In the genomic region with DNA sequence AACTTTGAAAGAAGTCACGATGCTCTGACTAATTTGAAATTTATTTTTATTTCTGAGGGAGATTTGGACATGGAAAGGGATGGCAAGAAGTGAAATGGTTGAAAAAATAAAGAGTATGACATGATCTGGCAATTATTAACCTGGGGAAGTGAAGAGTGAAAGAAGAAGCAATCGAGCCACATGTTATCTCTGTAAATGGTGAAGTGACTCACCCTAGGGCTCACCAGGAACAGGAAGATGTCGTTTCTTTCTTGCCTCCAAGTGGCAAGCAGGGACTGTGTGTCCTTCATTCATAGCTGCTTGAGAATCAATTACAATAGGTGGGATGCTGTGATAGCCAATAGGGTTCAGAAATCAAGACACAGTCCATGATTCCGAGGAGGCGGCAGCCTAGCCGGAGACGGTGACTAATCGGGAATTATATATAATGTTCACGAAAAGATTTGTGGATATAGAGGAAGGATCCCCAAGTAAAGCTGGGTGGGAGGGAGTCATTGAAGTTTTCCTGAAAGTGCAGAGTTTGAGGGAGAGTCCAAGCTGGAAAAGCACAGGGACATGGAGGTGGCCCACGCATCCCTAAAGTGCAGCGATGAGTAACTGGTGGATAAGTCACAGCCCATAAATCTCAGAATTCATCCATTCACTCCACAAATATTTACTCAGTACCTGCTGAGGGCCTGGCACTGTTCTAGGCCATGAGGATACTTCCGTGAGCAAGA, we compare ENCODE assay signal across 2 cellular contexts.
TF ChIP-seq lines count a peak whose summit lies in the region.

No MANE protein-coding gene starts in this region.

TF ChIP-seq in HEK293, 187 proteins besides CTCF, POLR2A, EP300 and RAD21 (continued from another document and continues in another):
- TF ChIP-seq ZNF398 (tag by site-specific recombination; IDR thresholded peaks at IDR 0.05) (peak; percentile 31; the same call in 1 of the 2 replicates), ZNF639 (tag by site-specific recombination; IDR thresholded peaks at IDR 0.05) (peak; percentile 80), OSR2 (tag by site-specific recombination; IDR thresholded peaks at IDR 0.05) (peak; percentile 58), ZNF394 (tag by site-specific recombination; IDR thresholded peaks at IDR 0.05; ENCODE audit: borderline replicate concordance) (0 out of 2 replicates have a peak, but pooled peaks have one; percentile 24), MZF1 (tag by site-specific recombination; IDR thresholded peaks at IDR 0.05; ENCODE audit: borderline replicate concordance) (peak; percentile 41; the same call in 1 of the 2 replicates), ZEB2 (tag by site-specific recombination; IDR thresholded peaks at IDR 0.05) (0 out of 2 replicates have a peak, but pooled peaks have one; percentile 53), IKZF3 (tag by site-specific recombination; IDR thresholded peaks at IDR 0.05) (0 out of 2 replicates have a peak, but pooled peaks have one; percentile 31), PRDM6 (tag by site-specific recombination; IDR thresholded peaks at IDR 0.05) (peak; percentile 41; the same call in 1 of the 2 replicates), GFI1B (tag by site-specific recombination; IDR thresholded peaks at IDR 0.05) (peak; percentile 58; the same call in 1 of the 2 replicates), ZNF600 (tag by site-specific recombination; IDR thresholded peaks at IDR 0.05) (peak; percentile 76)
- TF ChIP-seq, protein P1, sequence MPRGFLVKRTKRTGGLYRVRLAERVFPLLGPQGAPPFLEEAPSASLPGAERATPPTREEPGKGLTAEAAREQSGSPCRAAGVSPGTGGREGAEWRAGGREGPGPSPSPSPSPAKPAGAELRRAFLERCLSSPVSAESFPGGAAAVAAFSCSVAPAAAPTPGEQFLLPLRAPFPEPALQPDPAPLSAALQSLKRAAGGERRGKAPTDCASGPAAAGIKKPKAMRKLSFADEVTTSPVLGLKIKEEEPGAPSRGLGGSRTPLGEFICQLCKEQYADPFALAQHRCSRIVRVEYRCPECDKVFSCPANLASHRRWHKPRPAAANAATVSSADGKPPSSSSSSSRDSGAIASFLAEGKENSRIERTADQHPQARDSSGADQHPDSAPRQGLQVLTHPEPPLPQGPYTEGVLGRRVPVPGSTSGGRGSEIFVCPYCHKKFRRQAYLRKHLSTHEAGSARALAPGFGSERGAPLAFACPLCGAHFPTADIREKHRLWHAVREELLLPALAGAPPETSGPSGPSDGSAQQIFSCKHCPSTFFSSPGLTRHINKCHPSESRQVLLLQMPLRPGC (tag by site-specific recombination; IDR thresholded peaks at IDR 0.05): peak; percentile 69; the same call in 1 of the 2 replicates
- TF ChIP-seq, protein P2, sequence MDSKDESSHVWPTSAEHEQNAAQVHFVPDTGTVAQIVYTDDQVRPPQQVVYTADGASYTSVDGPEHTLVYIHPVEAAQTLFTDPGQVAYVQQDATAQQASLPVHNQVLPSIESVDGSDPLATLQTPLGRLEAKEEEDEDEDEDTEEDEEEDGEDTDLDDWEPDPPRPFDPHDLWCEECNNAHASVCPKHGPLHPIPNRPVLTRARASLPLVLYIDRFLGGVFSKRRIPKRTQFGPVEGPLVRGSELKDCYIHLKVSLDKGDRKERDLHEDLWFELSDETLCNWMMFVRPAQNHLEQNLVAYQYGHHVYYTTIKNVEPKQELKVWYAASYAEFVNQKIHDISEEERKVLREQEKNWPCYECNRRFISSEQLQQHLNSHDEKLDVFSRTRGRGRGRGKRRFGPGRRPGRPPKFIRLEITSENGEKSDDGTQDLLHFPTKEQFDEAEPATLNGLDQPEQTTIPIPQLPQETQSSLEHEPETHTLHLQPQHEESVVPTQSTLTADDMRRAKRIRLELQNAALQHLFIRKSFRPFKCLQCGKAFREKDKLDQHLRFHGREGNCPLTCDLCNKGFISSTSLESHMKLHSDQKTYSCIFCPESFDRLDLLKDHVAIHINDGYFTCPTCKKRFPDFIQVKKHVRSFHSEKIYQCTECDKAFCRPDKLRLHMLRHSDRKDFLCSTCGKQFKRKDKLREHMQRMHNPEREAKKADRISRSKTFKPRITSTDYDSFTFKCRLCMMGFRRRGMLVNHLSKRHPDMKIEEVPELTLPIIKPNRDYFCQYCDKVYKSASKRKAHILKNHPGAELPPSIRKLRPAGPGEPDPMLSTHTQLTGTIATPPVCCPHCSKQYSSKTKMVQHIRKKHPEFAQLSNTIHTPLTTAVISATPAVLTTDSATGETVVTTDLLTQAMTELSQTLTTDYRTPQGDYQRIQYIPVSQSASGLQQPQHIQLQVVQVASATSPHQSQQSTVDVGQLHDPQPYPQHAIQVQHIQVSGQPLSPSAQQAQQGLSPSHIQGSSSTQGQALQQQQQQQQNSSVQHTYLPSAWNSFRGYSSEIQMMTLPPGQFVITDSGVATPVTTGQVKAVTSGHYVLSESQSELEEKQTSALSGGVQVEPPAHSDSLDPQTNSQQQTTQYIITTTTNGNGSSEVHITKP (tag by site-specific recombination; IDR thresholded peaks at IDR 0.05): peak; percentile 88

TF ChIP-seq in GM23338, 12 proteins besides CTCF, POLR2A, EP300 and RAD21 (continued from another document):
- no peak for TF ChIP-seq POLR2AphosphoS5 (IDR thresholded peaks at IDR 0.05; ENCODE audit: low read depth)
- no peak for TF ChIP-seq EZH2phosphoT487 (IDR thresholded peaks at IDR 0.05; ENCODE audit: unreplicated experiment)
- no peak for TF ChIP-seq ZNF114 (CRISPR knock-in tag; IDR thresholded peaks at IDR 0.05)
- TF ChIP-seq ZNF331 (CRISPR knock-in tag; IDR thresholded peaks at IDR 0.05; ENCODE audit: low read depth): no peak
- TF ChIP-seq ETS1 (IDR thresholded peaks at IDR 0.05): no peak
- TF ChIP-seq, protein P3, sequence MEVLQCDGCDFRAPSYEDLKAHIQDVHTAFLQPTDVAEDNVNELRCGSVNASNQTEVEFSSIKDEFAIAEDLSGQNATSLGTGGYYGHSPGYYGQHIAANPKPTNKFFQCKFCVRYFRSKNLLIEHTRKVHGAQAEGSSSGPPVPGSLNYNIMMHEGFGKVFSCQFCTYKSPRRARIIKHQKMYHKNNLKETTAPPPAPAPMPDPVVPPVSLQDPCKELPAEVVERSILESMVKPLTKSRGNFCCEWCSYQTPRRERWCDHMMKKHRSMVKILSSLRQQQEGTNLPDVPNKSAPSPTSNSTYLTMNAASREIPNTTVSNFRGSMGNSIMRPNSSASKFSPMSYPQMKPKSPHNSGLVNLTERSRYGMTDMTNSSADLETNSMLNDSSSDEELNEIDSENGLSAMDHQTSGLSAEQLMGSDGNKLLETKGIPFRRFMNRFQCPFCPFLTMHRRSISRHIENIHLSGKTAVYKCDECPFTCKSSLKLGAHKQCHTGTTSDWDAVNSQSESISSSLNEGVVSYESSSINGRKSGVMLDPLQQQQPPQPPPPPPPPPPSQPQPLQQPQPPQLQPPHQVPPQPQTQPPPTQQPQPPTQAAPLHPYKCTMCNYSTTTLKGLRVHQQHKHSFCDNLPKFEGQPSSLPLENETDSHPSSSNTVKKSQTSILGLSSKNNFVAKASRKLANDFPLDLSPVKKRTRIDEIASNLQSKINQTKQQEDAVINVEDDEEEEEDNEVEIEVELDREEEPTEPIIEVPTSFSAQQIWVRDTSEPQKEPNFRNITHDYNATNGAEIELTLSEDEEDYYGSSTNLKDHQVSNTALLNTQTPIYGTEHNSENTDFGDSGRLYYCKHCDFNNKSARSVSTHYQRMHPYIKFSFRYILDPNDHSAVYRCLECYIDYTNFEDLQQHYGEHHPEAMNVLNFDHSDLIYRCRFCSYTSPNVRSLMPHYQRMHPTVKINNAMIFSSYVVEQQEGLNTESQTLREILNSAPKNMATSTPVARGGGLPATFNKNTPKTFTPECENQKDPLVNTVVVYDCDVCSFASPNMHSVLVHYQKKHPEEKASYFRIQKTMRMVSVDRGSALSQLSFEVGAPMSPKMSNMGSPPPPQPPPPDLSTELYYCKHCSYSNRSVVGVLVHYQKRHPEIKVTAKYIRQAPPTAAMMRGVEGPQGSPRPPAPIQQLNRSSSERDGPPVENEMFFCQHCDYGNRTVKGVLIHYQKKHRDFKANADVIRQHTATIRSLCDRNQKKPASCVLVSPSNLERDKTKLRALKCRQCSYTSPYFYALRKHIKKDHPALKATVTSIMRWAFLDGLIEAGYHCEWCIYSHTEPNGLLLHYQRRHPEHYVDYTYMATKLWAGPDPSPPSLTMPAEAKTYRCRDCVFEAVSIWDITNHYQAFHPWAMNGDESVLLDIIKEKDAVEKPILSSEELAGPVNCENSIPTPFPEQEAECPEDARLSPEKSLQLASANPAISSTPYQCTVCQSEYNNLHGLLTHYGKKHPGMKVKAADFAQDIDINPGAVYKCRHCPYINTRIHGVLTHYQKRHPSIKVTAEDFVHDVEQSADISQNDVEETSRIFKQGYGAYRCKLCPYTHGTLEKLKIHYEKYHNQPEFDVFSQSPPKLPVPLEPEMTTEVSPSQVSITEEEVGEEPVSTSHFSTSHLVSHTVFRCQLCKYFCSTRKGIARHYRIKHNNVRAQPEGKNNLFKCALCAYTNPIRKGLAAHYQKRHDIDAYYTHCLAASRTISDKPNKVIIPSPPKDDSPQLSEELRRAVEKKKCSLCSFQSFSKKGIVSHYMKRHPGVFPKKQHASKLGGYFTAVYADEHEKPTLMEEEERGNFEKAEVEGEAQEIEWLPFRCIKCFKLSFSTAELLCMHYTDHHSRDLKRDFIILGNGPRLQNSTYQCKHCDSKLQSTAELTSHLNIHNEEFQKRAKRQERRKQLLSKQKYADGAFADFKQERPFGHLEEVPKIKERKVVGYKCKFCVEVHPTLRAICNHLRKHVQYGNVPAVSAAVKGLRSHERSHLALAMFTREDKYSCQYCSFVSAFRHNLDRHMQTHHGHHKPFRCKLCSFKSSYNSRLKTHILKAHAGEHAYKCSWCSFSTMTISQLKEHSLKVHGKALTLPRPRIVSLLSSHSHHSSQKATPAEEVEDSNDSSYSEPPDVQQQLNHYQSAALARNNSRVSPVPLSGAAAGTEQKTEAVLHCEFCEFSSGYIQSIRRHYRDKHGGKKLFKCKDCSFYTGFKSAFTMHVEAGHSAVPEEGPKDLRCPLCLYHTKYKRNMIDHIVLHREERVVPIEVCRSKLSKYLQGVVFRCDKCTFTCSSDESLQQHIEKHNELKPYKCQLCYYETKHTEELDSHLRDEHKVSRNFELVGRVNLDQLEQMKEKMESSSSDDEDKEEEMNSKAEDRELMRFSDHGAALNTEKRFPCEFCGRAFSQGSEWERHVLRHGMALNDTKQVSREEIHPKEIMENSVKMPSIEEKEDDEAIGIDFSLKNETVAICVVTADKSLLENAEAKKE (CRISPR knock-in tag; IDR thresholded peaks at IDR 0.05): no peak
- TF ChIP-seq JUNB (IDR thresholded peaks at IDR 0.05; ENCODE audit: unreplicated experiment): no peak
- no peak for TF ChIP-seq CREB1 (CRISPR knock-in tag; IDR thresholded peaks at IDR 0.05; ENCODE audit: low read depth)
